12 cellular contexts compared by ENCODE assay signal in the genomic region with DNA sequence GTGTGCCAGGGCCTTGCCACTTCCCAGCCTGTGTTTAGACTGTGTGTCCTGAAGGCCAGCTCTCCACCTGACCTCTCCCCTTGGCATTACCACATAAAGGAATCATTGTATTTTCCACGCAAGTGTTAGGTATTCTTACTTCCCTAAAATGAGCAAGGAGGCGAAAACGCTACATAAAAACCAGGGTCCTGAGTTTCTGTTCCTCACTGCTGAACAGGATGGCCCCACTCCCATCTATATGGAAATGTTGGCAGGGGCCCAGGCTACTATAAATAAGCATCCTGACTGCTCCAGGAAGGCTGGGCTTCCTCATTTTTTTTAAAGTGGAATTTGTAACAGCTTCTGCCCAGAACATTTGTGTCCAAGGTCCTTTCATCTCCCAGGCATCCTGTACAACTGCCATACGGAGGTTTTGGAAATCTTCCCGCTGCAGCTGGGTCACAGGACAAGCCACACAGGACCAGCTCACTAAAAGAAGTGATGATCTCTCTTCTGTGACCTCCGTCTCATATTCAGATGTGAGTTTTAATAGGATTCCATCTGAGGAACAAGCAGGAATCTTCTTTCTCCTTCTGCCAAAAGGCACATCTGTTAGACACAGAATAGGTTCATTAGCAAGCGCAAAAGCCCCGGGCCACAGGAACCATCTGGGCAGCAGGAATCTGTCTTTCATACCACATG. TPM values are rescaled to one million over a fixed set of nuclear protein-coding genes. Genes with fewer than 3 reads are reported as not detected.
DNase-seq lines count a peak whose midpoint lies in the region; ATAC-seq and TF ChIP-seq lines count a peak whose summit lies in the region.
"Had no signal": no experiment of that assay in that cellular context is flagged by ENCODE, and none has a peak within 500 bp of the region (broad histone marks: within the 10 kb centered on the region; RNA-seq: fewer than 3 reads in every experiment).

No MANE protein-coding gene starts in this region.

- no peaks in the 10 kb centered on the region for H3K9me3 ChIP-seq in MM.1S (replicated peaks; ENCODE audit: insufficient read depth, low read length)

- H3K4me2 ChIP-seq in MM.1S (ENCODE audit: low read depth, low read length) = no peak overlapping the region

- no peak overlapping the region for H3K4me3 Mint-ChIP-seq in nephron progenitor cell
- H3K4me3 Mint-ChIP-seq: T-helper 1 cell treated with Interleukin-12 subunit alpha and Interleukin-12 subunit beta and Interleukin-4 antibody, amounts not matched to agents 30 μg/mL and 1 μg/mL, for 36 hours had no signal

- H3K4me1 Mint-ChIP-seq in nephron progenitor cell = no peaks in the 10 kb centered on the region

- no peak overlapping the region for H3K9ac ChIP-seq in MM.1S (ENCODE audit: low read length)

- H3K9me2 ChIP-seq in MM.1S (replicated peaks; ENCODE audit: insufficient read depth, low read length) = no peaks in the 10 kb centered on the region

- no peak overlapping the region for H3K27ac ChIP-seq in MM.1S (ENCODE audit: low read length)

- no peak overlapping the region for H3K4me3 ChIP-seq in BJ (ENCODE audit: low read depth, low read length)
- H3K4me3 ChIP-seq in fibroblast of mammary gland (ENCODE audit: control insufficient read depth, low read depth, low read length) = no peak overlapping the region
- no peak overlapping the region for H3K4me3 ChIP-seq in MM.1S (ENCODE audit: low read length)

- TF ChIP-seq CTCF in BJ (IDR thresholded peaks at IDR 0.05; ENCODE audit: insufficient read depth, low read depth, low read length) (no peak), fibroblast of mammary gland (conservative IDR thresholded peaks at IDR 0.05; ENCODE audit: control insufficient read depth, insufficient read depth, low read depth, low read length) (no peak), nephron progenitor cell (IDR thresholded peaks at IDR 0.05) (no peak), MM.1S (IDR thresholded peaks at IDR 0.05; ENCODE audit: low read length) (no peak)

- no peak overlapping the region for H2AFZ ChIP-seq in MM.1S (ENCODE audit: low read length)

- H3K79me2 ChIP-seq in MM.1S (ENCODE audit: low read length) = no peaks in the 10 kb centered on the region

- no peak for ATAC-seq in GM21367 (IDR thresholded peaks at IDR 0.05; ENCODE audit: unreplicated experiment)

- H3K36me3 ChIP-seq in BJ (ENCODE audit: control insufficient read depth, insufficient read depth, low read length) = peaks cover 3% of the 10 kb centered on the region
- H3K36me3 ChIP-seq in MM.1S (replicated peaks; ENCODE audit: insufficient read depth, low read length) = no peaks in the 10 kb centered on the region

- H3K4me1 ChIP-seq in MM.1S (ENCODE audit: low read length) = no peaks in the 10 kb centered on the region

- CTCF ChIA-PET in BJ (lab: Yijun Ruan, JAX) = interaction anchor here (1.0 to 2.5 kb wide), 7 partner anchors 9 to 122 kb away, joined by 3 to 9 read pairs (median 3); no protein-coding TSS in a partner anchor

- H3K27me3 Mint-ChIP-seq in nephron progenitor cell (ENCODE audit: low read depth, poor library complexity) = peaks cover 4% of the 10 kb centered on the region

- peaks cover 28% of the 10 kb centered on the region for H3K36me3 Mint-ChIP-seq in nephron progenitor cell (ENCODE audit: low read depth)

- H3K27me3 ChIP-seq in BJ (ENCODE audit: control insufficient read depth, insufficient read depth, low read length) (no peaks in the 10 kb centered on the region), MM.1S (replicated peaks; ENCODE audit: insufficient read depth, low read length) (no peaks in the 10 kb centered on the region)

- H3K27ac Mint-ChIP-seq in nephron progenitor cell = peak overlapping the region; percentile 9
- H3K27ac Mint-ChIP-seq: T-helper 1 cell treated with Interleukin-12 subunit alpha and Interleukin-12 subunit beta and Interleukin-4 antibody, amounts not matched to agents 30 μg/mL and 1 μg/mL, for 36 hours had no signal

- no peaks in the 10 kb centered on the region for H3K9me3 Mint-ChIP-seq in nephron progenitor cell
- H3K9me3 Mint-ChIP-seq: T-helper 1 cell treated with Interleukin-12 subunit alpha and Interleukin-12 subunit beta and Interleukin-4 antibody, amounts not matched to agents 30 μg/mL and 1 μg/mL, for 36 hours had no signal

- no peaks in the 10 kb centered on the region for H4K20me1 ChIP-seq in MM.1S (ENCODE audit: insufficient read depth, low read length)

- H3F3A ChIP-seq in MM.1S (ENCODE audit: insufficient read depth, low read length) = no peaks in the 10 kb centered on the region

- DNase-seq in BJ (ENCODE audit: low read depth) (peak; percentile 64), NOMO-1 treated with DMSO at 0.1 percent for 48 hours (lab: John Stamatoyannopoulos, UW; ENCODE audit: unreplicated experiment) (peak; percentile 76), fibroblast of mammary gland (ENCODE audit: low read depth) (peak; percentile 55), nephron progenitor cell (no peak), MM.1S (no peak), activated gamma-delta T cell (lab: John Stamatoyannopoulos, UW) (no peak), cerebellum (ENCODE audit: low spot score) (no peak)
- DNase-seq: activated T-cell treated with anti-CD3 and anti-CD28 coated beads for 4 hours, mesenchymal stem cell, NCI-H2029 had no signal

- POLR2A ChIA-PET in BJ (lab: Charles Lee) = no interaction called here

RNA-seq across cellular contexts. Expression of gene LIMD1, which starts 56.5 kb away (rescaled TPM):
- polyA plus RNA-seq in BJ (2011; rRNA removed) = 9.8 and 13.9 TPM in 2 replicates
- polyA minus RNA-seq in BJ (2011; rRNA and poly(A)+ RNA removed) = 28.7 and 29.9 TPM in 2 replicates
- 11.6 TPM for total RNA-seq in cerebellum

Comparison
In these comparisons a context has a peak if more than half of its experiments do, and no peak if none do; other contexts are left out.
1. DNase-seq: peak in BJ (single experiment), NOMO-1 treated with DMSO at 0.1 percent for 48 hours (single experiment) and fibroblast of mammary gland (single experiment); none in nephron progenitor cell (single experiment), MM.1S (single experiment), activated gamma-delta T cell (single experiment) and cerebellum (single experiment).